In genomic region chr16:2974319-2975056, GRCh38 we compare ENCODE assay signal across 19 cellular contexts. TPM values are rescaled to one million over a fixed set of nuclear protein-coding genes. Genes with fewer than 3 reads are reported as not detected.
"Had no signal": no experiment of that assay in that cellular context is flagged by ENCODE, and none has a peak within 500 bp of the region (broad histone marks: within the 10 kb centered on the region; RNA-seq: fewer than 3 reads in every experiment).

No MANE protein-coding gene starts in this region.

- H3K9me3 Mint-ChIP-seq: activated CD4-positive, alpha-beta memory T cell treated with anti-CD3 and anti-CD28 coated beads, Interleukin-2, amount 10 ng/mL, durations not matched to agents 7 days and 5 days; activated naive CD8-positive, alpha-beta T cell treated with anti-CD3 and anti-CD28 coated beads, Interleukin-2, amount 50 U/mL, for 24 hours; immature natural killer cell; naive thymus-derived CD8-positive, alpha-beta T cell; stimulated activated naive B cell treated with anti-CD40 and anti-IgM and Interleukin-4, amounts not matched to agents 10 μg/mL and 1 μg/mL and 100 μg/mL, for 72 hours; T-helper 2 cell treated with Interferon-gamma antibody and Interleukin-4, amounts not matched to agents 5 μg/mL and 100 μg/mL, for 36 hours had no signal

- H3K4me3 ChIP-seq: ascending aorta, esophagus muscularis mucosa, lung, sigmoid colon, tibial nerve had no signal

- H3K27ac ChIP-seq: ascending aorta, esophagus muscularis mucosa, sigmoid colon, tibial nerve had no signal

- H3K36me3 Mint-ChIP-seq: immature natural killer cell; naive thymus-derived CD8-positive, alpha-beta T cell had no signal

- DNase-seq: activated CD4-positive, alpha-beta memory T cell treated with anti-CD3 and anti-CD28 coated beads, Interleukin-2, amount 10 ng/mL, durations not matched to agents 7 days and 5 days; activated CD4-positive, alpha-beta T cell treated with anti-CD3 and anti-CD28 coated beads for 1 hour; activated naive CD8-positive, alpha-beta T cell treated with anti-CD3 and anti-CD28 coated beads, Interleukin-2, amount 50 U/mL, for 24 hours; immature natural killer cell; left colon; naive thymus-derived CD8-positive, alpha-beta T cell; sigmoid colon; stimulated activated CD4-positive, alpha-beta T cell treated with anti-CD3 and anti-CD28 coated beads, Interleukin-2, amount 100 ng/mL, for 24 hours; stimulated activated naive B cell treated with anti-CD40 and anti-IgM and Interleukin-4, amounts not matched to agents 10 μg/mL and 1 μg/mL and 100 μg/mL, for 72 hours; SW 1271 had no signal

- H3K36me3 ChIP-seq: ascending aorta, esophagus muscularis mucosa, sigmoid colon had no signal

- H3K9me3 ChIP-seq: ascending aorta, esophagus muscularis mucosa, sigmoid colon, tibial nerve had no signal

- H3K4me3 Mint-ChIP-seq: activated CD4-positive, alpha-beta memory T cell treated with anti-CD3 and anti-CD28 coated beads, Interleukin-2, amount 10 ng/mL, durations not matched to agents 7 days and 5 days; activated naive CD8-positive, alpha-beta T cell treated with anti-CD3 and anti-CD28 coated beads, Interleukin-2, amount 50 U/mL, for 24 hours; immature natural killer cell; naive thymus-derived CD8-positive, alpha-beta T cell; stimulated activated naive B cell treated with anti-CD40 and anti-IgM and Interleukin-4, amounts not matched to agents 10 μg/mL and 1 μg/mL and 100 μg/mL, for 72 hours; T-helper 2 cell treated with Interferon-gamma antibody and Interleukin-4, amounts not matched to agents 5 μg/mL and 100 μg/mL, for 36 hours had no signal

- H3K27ac Mint-ChIP-seq: activated CD4-positive, alpha-beta memory T cell treated with anti-CD3 and anti-CD28 coated beads, Interleukin-2, amount 10 ng/mL, durations not matched to agents 7 days and 5 days; activated naive CD8-positive, alpha-beta T cell treated with anti-CD3 and anti-CD28 coated beads, Interleukin-2, amount 50 U/mL, for 24 hours; immature natural killer cell; naive thymus-derived CD8-positive, alpha-beta T cell; stimulated activated naive B cell treated with anti-CD40 and anti-IgM and Interleukin-4, amounts not matched to agents 10 μg/mL and 1 μg/mL and 100 μg/mL, for 72 hours; T-helper 2 cell treated with Interferon-gamma antibody and Interleukin-4, amounts not matched to agents 5 μg/mL and 100 μg/mL, for 36 hours had no signal

- H3K27me3 Mint-ChIP-seq: activated CD4-positive, alpha-beta memory T cell treated with anti-CD3 and anti-CD28 coated beads, Interleukin-2, amount 10 ng/mL, durations not matched to agents 7 days and 5 days; activated naive CD8-positive, alpha-beta T cell treated with anti-CD3 and anti-CD28 coated beads, Interleukin-2, amount 50 U/mL, for 24 hours had no signal

- H3K27me3 ChIP-seq: ascending aorta had no signal

RNA-seq across cellular contexts. Expression of gene PKMYT1, which starts 5.8 kb away (rescaled TPM):
- total RNA-seq: ascending aorta; naive thymus-derived CD8-positive, alpha-beta T cell had no signal

RNA-seq across cellular contexts. Expression of gene KREMEN2, which starts 10.4 kb away (rescaled TPM):
- total RNA-seq: activated CD4-positive, alpha-beta memory T cell treated with anti-CD3 and anti-CD28 coated beads, Interleukin-2, amount 10 ng/mL, durations not matched to agents 7 days and 5 days; ascending aorta; mononuclear cell; naive thymus-derived CD8-positive, alpha-beta T cell; pulmonary artery endothelial cell; sigmoid colon; subcutaneous adipose tissue; tibial nerve had no signal
- polyA plus RNA-seq: immature natural killer cell; naive thymus-derived CD8-positive, alpha-beta T cell had no signal

RNA-seq across cellular contexts. Expression of gene CLDN9, which starts 38.2 kb away (rescaled TPM):
- total RNA-seq: ascending aorta; fibroblast of villous mesenchyme; mononuclear cell; naive thymus-derived CD8-positive, alpha-beta T cell; pulmonary artery endothelial cell; sigmoid colon had no signal
- polyA plus RNA-seq: immature natural killer cell; naive thymus-derived CD8-positive, alpha-beta T cell had no signal

RNA-seq across cellular contexts. Expression of gene CLDN6, which starts 43.5 kb away (rescaled TPM):
- total RNA-seq: activated CD4-positive, alpha-beta memory T cell treated with anti-CD3 and anti-CD28 coated beads, Interleukin-2, amount 10 ng/mL, durations not matched to agents 7 days and 5 days; ascending aorta; esophagus muscularis mucosa; fibroblast of villous mesenchyme; left colon; mononuclear cell; naive thymus-derived CD8-positive, alpha-beta T cell; pulmonary artery endothelial cell; sigmoid colon; subcutaneous adipose tissue; tibial nerve had no signal
- polyA plus RNA-seq: immature natural killer cell; naive thymus-derived CD8-positive, alpha-beta T cell; sigmoid colon had no signal
